ENCODE assay signal across 9 cellular contexts in genomic region chr19:45446295-45446694, GRCh38. TPM values are rescaled to one million over a fixed set of nuclear protein-coding genes. Genes with fewer than 3 reads are reported as not detected.
A peak's percentile ranks its signal among the peaks of the same experiment; 100 is the strongest.
DNase-seq lines count a peak whose midpoint lies in the region; TF ChIP-seq lines count a peak whose summit lies in the region.
"Had no signal": no experiment of that assay in that cellular context is flagged by ENCODE, and none has a peak within 500 bp of the region (broad histone marks: within the 10 kb centered on the region; RNA-seq: fewer than 3 reads in every experiment).

No MANE protein-coding gene starts in this region.

- H3K9me3 Mint-ChIP-seq in activated naive CD8-positive, alpha-beta T cell (ENCODE audit: low read depth) = no peaks in the 10 kb centered on the region
- no peaks in the 10 kb centered on the region for H3K9me3 Mint-ChIP-seq in activated naive CD8-positive, alpha-beta T cell treated with anti-CD3 and anti-CD28 coated beads for 36 hours
- no peaks in the 10 kb centered on the region for H3K9me3 Mint-ChIP-seq in type B pancreatic cell
- H3K9me3 Mint-ChIP-seq: activated naive CD4-positive, alpha-beta T cell treated with anti-CD3 and anti-CD28 coated beads, Interleukin-2, amount 50 U/mL, for 24 hours had no signal

- no peak overlapping the region for H3K4me3 ChIP-seq in OCI-LY1 (ENCODE audit: low read depth, low read length, poor library complexity, severe bottlenecking)

- DNase-seq in activated naive CD8-positive, alpha-beta T cell treated with anti-CD3 and anti-CD28 coated beads for 36 hours = no peak
- DNase-seq in epithelial cell of prostate (ENCODE audit: low read depth, low spot score) (no peak), type B pancreatic cell (ENCODE audit: extremely low spot score, unreplicated experiment) (no peak), GDM1 (lab: John Stamatoyannopoulos, UW) (no peak), GM03348 (ENCODE audit: low spot score) (no peak), hippocampal formation (lab: John Stamatoyannopoulos, UW) (no peak)

- TF ChIP-seq CTCF in OCI-LY1 (IDR thresholded peaks at IDR 0.05; ENCODE audit: low read length) = peak; percentile 64
- peak; percentile 35 for TF ChIP-seq CTCF in type B pancreatic cell (conservative IDR thresholded peaks at IDR 0.05)

- H3K36me3 ChIP-seq in OCI-LY1 (ENCODE audit: insufficient read depth, low read length) = no peaks in the 10 kb centered on the region

- no peaks in the 10 kb centered on the region for H3K27me3 ChIP-seq in OCI-LY1 (ENCODE audit: insufficient read depth, low read length)

- H3K9ac ChIP-seq in OCI-LY1 (ENCODE audit: low read length) = no peak overlapping the region

- H2AFZ ChIP-seq in OCI-LY1 (ENCODE audit: low read length) = no peak overlapping the region

- no peak overlapping the region for H3K4me2 ChIP-seq in OCI-LY1 (ENCODE audit: low read length)

- H3K27ac Mint-ChIP-seq in activated naive CD8-positive, alpha-beta T cell = no peak overlapping the region
- H3K27ac Mint-ChIP-seq in activated naive CD8-positive, alpha-beta T cell treated with anti-CD3 and anti-CD28 coated beads for 36 hours = no peak overlapping the region
- H3K27ac Mint-ChIP-seq in type B pancreatic cell = peak overlapping the region; percentile 69
- H3K27ac Mint-ChIP-seq: activated naive CD4-positive, alpha-beta T cell treated with anti-CD3 and anti-CD28 coated beads, Interleukin-2, amount 50 U/mL, for 24 hours had no signal

- no peaks in the 10 kb centered on the region for H3K27me3 Mint-ChIP-seq in activated naive CD8-positive, alpha-beta T cell
- H3K27me3 Mint-ChIP-seq in activated naive CD8-positive, alpha-beta T cell treated with anti-CD3 and anti-CD28 coated beads for 36 hours = no peaks in the 10 kb centered on the region
- peaks cover 2% of the 10 kb centered on the region for H3K27me3 Mint-ChIP-seq in type B pancreatic cell
- H3K27me3 Mint-ChIP-seq: activated naive CD4-positive, alpha-beta T cell treated with anti-CD3 and anti-CD28 coated beads, Interleukin-2, amount 50 U/mL, for 24 hours had no signal

- no peaks in the 10 kb centered on the region for H3F3A ChIP-seq in OCI-LY1 (ENCODE audit: insufficient read depth, low read length)

- peaks cover 43% of the 10 kb centered on the region for H3K4me1 ChIP-seq in OCI-LY1 (ENCODE audit: insufficient read depth, low read length, severe bottlenecking)

- H3K9me3 ChIP-seq in OCI-LY1 (ENCODE audit: low read length) = no peaks in the 10 kb centered on the region

- H3K4me1 Mint-ChIP-seq in activated naive CD8-positive, alpha-beta T cell (ENCODE audit: low read depth) = peaks cover 54% of the 10 kb centered on the region
- H3K4me1 Mint-ChIP-seq in activated naive CD8-positive, alpha-beta T cell treated with anti-CD3 and anti-CD28 coated beads for 36 hours = peaks cover 43% of the 10 kb centered on the region
- peaks cover 37% of the 10 kb centered on the region for H3K4me1 Mint-ChIP-seq in type B pancreatic cell (ENCODE audit: unreplicated experiment)

- no peaks in the 10 kb centered on the region for H4K20me1 ChIP-seq in OCI-LY1 (ENCODE audit: insufficient read depth, low read length)

- H3K36me3 Mint-ChIP-seq in activated naive CD8-positive, alpha-beta T cell = peaks cover 2% of the 10 kb centered on the region
- peaks cover 9% of the 10 kb centered on the region for H3K36me3 Mint-ChIP-seq in activated naive CD8-positive, alpha-beta T cell treated with anti-CD3 and anti-CD28 coated beads for 36 hours
- H3K36me3 Mint-ChIP-seq in type B pancreatic cell = no peaks in the 10 kb centered on the region

- H3K79me2 ChIP-seq in OCI-LY1 (ENCODE audit: insufficient read depth, low read length) = no peaks in the 10 kb centered on the region

- H3K27ac ChIP-seq in OCI-LY1 (ENCODE audit: low read depth, low read length, poor library complexity, severe bottlenecking) (no peak overlapping the region), epithelial cell of prostate (peak overlapping the region; percentile 96)

- H3K4me3 Mint-ChIP-seq in activated naive CD8-positive, alpha-beta T cell = peak overlapping the region; percentile 46
- H3K4me3 Mint-ChIP-seq in activated naive CD8-positive, alpha-beta T cell treated with anti-CD3 and anti-CD28 coated beads for 36 hours = no peak overlapping the region
- peak overlapping the region; percentile 54 for H3K4me3 Mint-ChIP-seq in type B pancreatic cell
- H3K4me3 Mint-ChIP-seq: activated naive CD4-positive, alpha-beta T cell treated with anti-CD3 and anti-CD28 coated beads, Interleukin-2, amount 50 U/mL, for 24 hours had no signal

- H3K9me2 ChIP-seq in OCI-LY1 (ENCODE audit: low read depth, low read length) = no peaks in the 10 kb centered on the region

RNA-seq across cellular contexts. Expression of gene FOSB, which starts 21.5 kb away (rescaled TPM):
- 10 to 100 TPM in 1 of 2 experiments, 1 to 10 TPM in 1; 9.7 to 10.5 TPM for total RNA-seq in activated naive CD8-positive, alpha-beta T cell treated with anti-CD3 and anti-CD28 coated beads for 36 hours
- 28.4 and 178 TPM in 2 replicates for total RNA-seq in type B pancreatic cell (ENCODE audit: low replicate concordance)

RNA-seq across cellular contexts. Expression of gene ERCC1, which starts 22.6 kb away (rescaled TPM):
- total RNA-seq in activated naive CD8-positive, alpha-beta T cell treated with anti-CD3 and anti-CD28 coated beads for 36 hours = 10 to 100 TPM; 50.0 to 53.2 TPM
- 57.3 and 71.8 TPM in 2 replicates for total RNA-seq in type B pancreatic cell (ENCODE audit: low replicate concordance)

RNA-seq across cellular contexts. Expression of gene POLR1G, which starts 39.9 kb away (rescaled TPM):
- total RNA-seq in activated naive CD8-positive, alpha-beta T cell treated with anti-CD3 and anti-CD28 coated beads for 36 hours = 10 to 100 TPM; 27.0 to 27.1 TPM
- 7.2 and 9.5 TPM in 2 replicates for total RNA-seq in type B pancreatic cell (ENCODE audit: low replicate concordance)

RNA-seq across cellular contexts. Expression of gene PPP1R13L, which starts 41.4 kb away (rescaled TPM):
- total RNA-seq in activated naive CD8-positive, alpha-beta T cell treated with anti-CD3 and anti-CD28 coated beads for 36 hours = 1 to 10 TPM; 3.6 to 4.7 TPM
- 38.6 and 110 TPM in 2 replicates for total RNA-seq in type B pancreatic cell (ENCODE audit: low replicate concordance)

RNA-seq across cellular contexts. Expression of gene RTN2, which starts 50.6 kb away (rescaled TPM):
- 1 to 10 TPM; 1.3 to 1.8 TPM for total RNA-seq in activated naive CD8-positive, alpha-beta T cell treated with anti-CD3 and anti-CD28 coated beads for 36 hours
- 11.9 and 13.0 TPM in 2 replicates for total RNA-seq in type B pancreatic cell (ENCODE audit: low replicate concordance)
